16 cellular contexts compared by ENCODE assay signal in genomic region chr17:57708401-57708800, GRCh38. TPM values are rescaled to one million over a fixed set of nuclear protein-coding genes. Genes with fewer than 3 reads are reported as not detected.
DNase-seq lines count a peak whose midpoint lies in the region; ATAC-seq and TF ChIP-seq lines count a peak whose summit lies in the region.
"Had no signal": no experiment of that assay in that cellular context is flagged by ENCODE, and none has a peak within 500 bp of the region (broad histone marks: within the 10 kb centered on the region; RNA-seq: fewer than 3 reads in every experiment).

No MANE protein-coding gene starts in this region.

- peak overlapping the region in 1 of 2 experiments; percentile 6 for H2BK12ac ChIP-seq in mesenchymal stem cell (ENCODE audit: low read length in 2 of 2)

- no peak for TF ChIP-seq CTCF in Calu3 (IDR thresholded peaks at IDR 0.05; ENCODE audit: unreplicated experiment)

- no peak overlapping the region for H2AFZ ChIP-seq in mesenchymal stem cell (ENCODE audit: low read depth, low read length)

- intact Hi-C loops in Calu3 (cut with micrococcal nuclease; ENCODE audit: unreplicated experiment) = no loop called here

- H4K8ac ChIP-seq in mesenchymal stem cell (ENCODE audit: low read length) = peak overlapping the region; percentile 69

- peak; percentile 10 for DNase-seq in HT1080 (ENCODE audit: low read depth)
- DNase-seq in SK-N-DZ (ENCODE audit: low spot score) = peak; percentile 74
- peak; percentile 11 for DNase-seq in mesenchymal stem cell
- no peak for DNase-seq in SKM-1 treated with dmso at 0.1 percent for 144 hours (lab: John Stamatoyannopoulos, UW; ENCODE audit: unreplicated experiment)
- no peak for DNase-seq in ureter (ENCODE audit: low spot score)
- no peak for DNase-seq in Calu3
- DNase-seq: activated CD4-positive, alpha-beta T cell treated with anti-CD3 and anti-CD28 coated beads, Interleukin-2, amount 50 U/mL, for 48 hours; activated naive CD4-positive, alpha-beta T cell treated with anti-CD3 and anti-CD28 coated beads, Interleukin-2, amount 10 ng/mL, durations not matched to agents 7 days and 5 days; foreskin melanocyte; right lobe of liver; upper lobe of left lung had no signal

- no peak overlapping the region for H3K23ac ChIP-seq in mesenchymal stem cell (ENCODE audit: low read length in 2 of 2)

- H4K91ac ChIP-seq in mesenchymal stem cell (ENCODE audit: low read length) = no peak overlapping the region

- H3K4ac ChIP-seq in mesenchymal stem cell (ENCODE audit: low read depth in 1 of 2, low read length in 2 of 2) = no peak overlapping the region

- no peaks in the 10 kb centered on the region for H3K79me1 ChIP-seq in mesenchymal stem cell (replicated peaks; ENCODE audit: low read length, poor library complexity, severe bottlenecking)

- 0 out of 2 replicates have a peak, but pooled peaks cover 4% of the 10 kb centered on the region for H3K36me3 ChIP-seq in BLaER1
- H3K36me3 ChIP-seq in mesenchymal stem cell (ENCODE audit: control insufficient read depth in 1 of 2, insufficient read depth in 2 of 2, low read depth in 1 of 2, low read length in 2 of 2) = no peaks in the 10 kb centered on the region
- H3K36me3 ChIP-seq: right lobe of liver, upper lobe of left lung had no signal

- peaks cover 11% of the 10 kb centered on the region for H3K4me1 Mint-ChIP-seq in Calu3 (ENCODE audit: low read depth, unreplicated experiment)
- H3K4me1 Mint-ChIP-seq: activated naive CD4-positive, alpha-beta T cell treated with anti-CD3 and anti-CD28 coated beads, Interleukin-2, amount 10 ng/mL, durations not matched to agents 7 days and 5 days had no signal

- H3K4me1 ChIP-seq in BLaER1 (peaks cover 37% of the 10 kb centered on the region), mesenchymal stem cell (ENCODE audit: control insufficient read depth, insufficient read depth, low read depth, low read length) (peaks cover 5% of the 10 kb centered on the region)
- H3K4me1 ChIP-seq: right lobe of liver, upper lobe of left lung had no signal

- CTCF ChIA-PET in Calu3 (lab: Charles Lee) = no interaction called here

- no peak for ATAC-seq in GM19463 (IDR thresholded peaks at IDR 0.05; ENCODE audit: unreplicated experiment)
- ATAC-seq: K562 had no signal

- no peak overlapping the region for H3K14ac ChIP-seq in mesenchymal stem cell (ENCODE audit: low read length in 2 of 2)

- no peak overlapping the region for H2BK15ac ChIP-seq in mesenchymal stem cell (ENCODE audit: low read depth, poor library complexity, severe bottlenecking)

- no peak overlapping the region for H3K4me3 Mint-ChIP-seq in Calu3 (ENCODE audit: low read depth, unreplicated experiment)
- H3K4me3 Mint-ChIP-seq: activated naive CD4-positive, alpha-beta T cell treated with anti-CD3 and anti-CD28 coated beads, Interleukin-2, amount 10 ng/mL, durations not matched to agents 7 days and 5 days had no signal

- no peak overlapping the region for H2BK5ac ChIP-seq in mesenchymal stem cell (ENCODE audit: low read depth, low read length, poor library complexity, severe bottlenecking)

- H3K9me3 ChIP-seq in BLaER1 (peaks cover 7% of the 10 kb centered on the region), mesenchymal stem cell (ENCODE audit: control insufficient read depth, low read length) (no peaks in the 10 kb centered on the region)
- H3K9me3 ChIP-seq: right lobe of liver, upper lobe of left lung had no signal

- no TSS peak for BruUV-seq in Calu3 (replicated peaks; lab: Mats Ljungman, UMichigan)

- no peaks in the 10 kb centered on the region for H4K20me1 ChIP-seq in BLaER1

- H2AK5ac ChIP-seq in mesenchymal stem cell (ENCODE audit: low read length, severe bottlenecking) = no peak overlapping the region

- no peaks in the 10 kb centered on the region for H3K9me3 Mint-ChIP-seq in Calu3 (ENCODE audit: low read depth, unreplicated experiment)

- H3K18ac ChIP-seq in mesenchymal stem cell (ENCODE audit: low read depth in 1 of 2, low read length in 2 of 2) = peak overlapping the region in 1 of 2 experiments; percentile 56

- H3K36me3 Mint-ChIP-seq in Calu3 (ENCODE audit: insufficient read depth, unreplicated experiment) = peaks cover 4% of the 10 kb centered on the region
- H3K36me3 Mint-ChIP-seq: activated naive CD4-positive, alpha-beta T cell treated with anti-CD3 and anti-CD28 coated beads, Interleukin-2, amount 10 ng/mL, durations not matched to agents 7 days and 5 days had no signal

- H2BK120ac ChIP-seq in mesenchymal stem cell (ENCODE audit: low read depth, low read length) = peak overlapping the region; percentile 20

- H3K27me3 ChIP-seq in BLaER1 (no peaks in the 10 kb centered on the region), mesenchymal stem cell (ENCODE audit: control insufficient read depth in 1 of 2, insufficient read depth in 1 of 2, low read length in 2 of 2) (peaks cover 38 to 69% of the 10 kb centered on the region in 2 experiments)
- H3K27me3 ChIP-seq: right lobe of liver, upper lobe of left lung had no signal

- no peak overlapping the region; the same call in 1 of the 2 replicates for H3K4me3 ChIP-seq in BLaER1
- no peak overlapping the region for H3K4me3 ChIP-seq in mesenchymal stem cell (ENCODE audit: insufficient read depth in 1 of 2, low read depth in 1 of 2, low read length in 2 of 2)
- H3K4me3 ChIP-seq: coronary artery, K562, right lobe of liver, upper lobe of left lung had no signal

- peak overlapping the region; percentile 91 for H3K4me2 ChIP-seq in BLaER1
- no peak overlapping the region for H3K4me2 ChIP-seq in mesenchymal stem cell (ENCODE audit: low read length, poor library complexity, severe bottlenecking)

- H3K27me3 Mint-ChIP-seq in Calu3 (ENCODE audit: unreplicated experiment) = peaks cover 70% of the 10 kb centered on the region

- H3K27ac Mint-ChIP-seq in Calu3 (ENCODE audit: unreplicated experiment) = no peak overlapping the region
- H3K27ac Mint-ChIP-seq: activated naive CD4-positive, alpha-beta T cell treated with anti-CD3 and anti-CD28 coated beads, Interleukin-2, amount 10 ng/mL, durations not matched to agents 7 days and 5 days had no signal

- 14% methylated on average over 2 of the region's 2 CpGs for WGBS in mesenchymal stem cell

- H3K27ac ChIP-seq in BLaER1 (peak overlapping the region; percentile 73), mesenchymal stem cell (ENCODE audit: low read length, poor library complexity, severe bottlenecking) (no peak overlapping the region)
- H3K27ac ChIP-seq: coronary artery, right lobe of liver, upper lobe of left lung had no signal

- H3K9ac ChIP-seq in BLaER1 (peak overlapping the region; percentile 47; the same call in 1 of the 2 replicates), mesenchymal stem cell (ENCODE audit: low read length) (no peak overlapping the region)

RNA-seq across cellular contexts. Expression of gene CCDC182, which starts 36.7 kb away (rescaled TPM):
- total RNA-seq in HT1080 (2014; rRNA removed; shearing (Covaris generic)) = not detected in 2 replicates
- not detected in 2 replicates for polyA plus RNA-seq in HT1080 (2015; cell fraction: cytosol; rRNA removed)
- not detected in 2 replicates for polyA plus RNA-seq in HT1080 (2015; cell fraction: nucleus; rRNA removed)
- not detected in 2 replicates for polyA plus RNA-seq in SK-N-DZ (2014; cell fraction: cytosol; rRNA removed)
- not detected in 2 replicates for polyA plus RNA-seq in SK-N-DZ (2014; cell fraction: nucleus; rRNA removed)
- polyA plus RNA-seq in mesenchymal stem cell (2013, experiment 1 of 2) = not detected
- polyA plus RNA-seq in mesenchymal stem cell (2013, experiment 2 of 2) = not detected
- total RNA-seq in ureter = not detected
- not detected in 2 replicates for total RNA-seq in Calu3 (2022)
- total RNA-seq: K562, right lobe of liver, upper lobe of left lung had no signal
- polyA plus RNA-seq: BJ, K562 had no signal

Comparison
In these comparisons a context has a peak if more than half of its experiments do, and no peak if none do; other contexts are left out.
1. DNase-seq: peak in HT1080 (single experiment), SK-N-DZ (single experiment) and mesenchymal stem cell (single experiment); none in SKM-1 treated with dmso at 0.1 percent for 144 hours (single experiment), ureter (single experiment) and Calu3 (single experiment).